In genomic region chr1:1631793-1632420, GRCh38 we compare ENCODE assay signal across 9 cellular contexts. TPM values are rescaled to one million over a fixed set of nuclear protein-coding genes. Genes with fewer than 3 reads are reported as not detected.
A peak's percentile ranks its signal among the peaks of the same experiment; 100 is the strongest.
DNase-seq lines count a peak whose midpoint lies in the region; ATAC-seq and TF ChIP-seq lines count a peak whose summit lies in the region.
"Had no signal": no experiment of that assay in that cellular context is flagged by ENCODE, and none has a peak within 500 bp of the region (broad histone marks: within the 10 kb centered on the region; RNA-seq: fewer than 3 reads in every experiment).

Gene MMP23B, plus strand, starts transcription at chr1:1632173. Its CDS starts 46 bp downstream, at chr1:1632219.

- peak within 1 kb of the TSS; percentile 56 for H3K27ac ChIP-seq in skeletal muscle tissue (ENCODE audit: low read depth, low read length)
- H3K27ac ChIP-seq: neutrophil, SJSA1 had no signal

- ATAC-seq in WTC11: peak; percentile 10
- no peak for ATAC-seq in GM18502 (IDR thresholded peaks at IDR 0.05; ENCODE audit: poor library complexity, unreplicated experiment)

- peaks cover 2% of the 10 kb centered on the region; the same call in 1 of the 2 replicates for H3K4me1 Mint-ChIP-seq in WTC11

- no peak within 1 kb of the TSS for H3K27ac Mint-ChIP-seq in WTC11

- peaks cover 0 to 3% (median 3%) of the 10 kb centered on the region in 3 donors for H3K4me1 ChIP-seq in skeletal muscle tissue (ENCODE audit: control insufficient read depth in 3 of 3, insufficient read depth in 3 of 3, low read length in 3 of 3)
- H3K4me1 ChIP-seq: SJSA1 had no signal

- POLR2A ChIA-PET in WTC11 (lab: Charles Lee): no interaction called here

- no peaks in the 10 kb centered on the region for H3K9me3 Mint-ChIP-seq in WTC11

- peak within 1 kb of the TSS in 1 of 3 donors; percentile 40 for H3K9ac ChIP-seq in skeletal muscle tissue (ENCODE audit: low read depth in 1 of 3, low read length in 3 of 3)

- TF ChIP-seq CTCF in WTC11 (IDR thresholded peaks at IDR 0.05): no peak

- peak; percentile 2 for DNase-seq in H4 (ENCODE audit: low spot score)
- DNase-seq in WTC11 (ENCODE audit: low spot score): peak; percentile 54
- DNase-seq in NCI-H1105 (lab: John Stamatoyannopoulos, UW): no peak
- DNase-seq in activated CD4-positive, alpha-beta T cell treated with anti-CD3 and anti-CD28 coated beads, Interleukin-2, amount 50 U/mL, for 48 hours: no peak

- H3K36me3 Mint-ChIP-seq in WTC11: no peaks in the 10 kb centered on the region

- peaks cover 0 to 4% (median 0%) of the 10 kb centered on the region in 3 donors for H3K27me3 ChIP-seq in skeletal muscle tissue (ENCODE audit: control insufficient read depth in 3 of 3, insufficient read depth in 3 of 3, low read length in 3 of 3)
- H3K27me3 ChIP-seq: SJSA1 had no signal

- no peaks in the 10 kb centered on the region for H3K9me3 ChIP-seq in skeletal muscle tissue (ENCODE audit: control insufficient read depth in 3 of 3, low read length in 3 of 3)
- H3K9me3 ChIP-seq: neutrophil, SJSA1 had no signal

- CTCF ChIA-PET in WTC11 (lab: Charles Lee): interaction anchor here (0.9 to 1.0 kb wide), 2 partner anchors 11 to 47 kb away, joined by 5 to 6 read pairs; no protein-coding TSS in a partner anchor

- peak within 1 kb of the TSS; percentile 66 for H3K4me3 Mint-ChIP-seq in WTC11

- peak within 1 kb of the TSS; percentile 8 for H3K4me3 ChIP-seq in iPS-11a (ENCODE audit: low read depth, low read length)
- peak within 1 kb of the TSS in 1 of 3 donors; percentile 22 for H3K4me3 ChIP-seq in skeletal muscle tissue (ENCODE audit: low read length in 3 of 3)
- H3K4me3 ChIP-seq: SJSA1 had no signal

- H3K27me3 Mint-ChIP-seq in WTC11 (ENCODE audit: low read depth): peaks cover 6% of the 10 kb centered on the region

- H3K36me3 ChIP-seq in skeletal muscle tissue (ENCODE audit: control insufficient read depth in 3 of 3, insufficient read depth in 3 of 3, low read length in 3 of 3): peaks cover 8 to 24% (median 16%) of the 10 kb centered on the region in 3 donors

TF ChIP-seq in WTC11, 78 proteins besides CTCF, POLR2A, EP300 and RAD21:
- TF ChIP-seq SP1 (CRISPR knock-in tag; conservative IDR thresholded peaks at IDR 0.05) (0 out of 2 replicates have a peak, but pooled peaks have one; percentile 13), FOXJ3 (CRISPR knock-in tag; IDR thresholded peaks at IDR 0.05; ENCODE audit: borderline replicate concordance) (no peak)

RNA-seq across cellular contexts. Expression of gene MMP23B, which starts in this region (rescaled TPM):
- not detected in 2 replicates for total RNA-seq in H4 (2014; rRNA removed; shearing (Covaris generic))
- 20.0 to 28.1 TPM (median 27.1 TPM) in 3 replicates for total RNA-seq in WTC11 (2021)
- total RNA-seq in skeletal muscle tissue: 17.2 TPM

Comparison
In these comparisons a context has a peak if more than half of its experiments do, and no peak if none do; other contexts are left out.
1. RNA of gene MMP23B (total RNA-seq): 20.0 to 28.1 TPM in WTC11 and 17.2 TPM in skeletal muscle tissue (single experiment); not detected in H4; every median in the first group is over 10 times any median in the second.
2. Peak in DNase-seq in H4; RNA of the gene not detected or under 1 TPM.